In genomic region chr11:70397336-70397982, GRCh38 we compare ENCODE assay signal across 8 cellular contexts. TPM values are rescaled to one million over a fixed set of nuclear protein-coding genes. Genes with fewer than 3 reads are reported as not detected.
A peak's percentile ranks its signal among the peaks of the same experiment; 100 is the strongest.
DNase-seq lines count a peak whose midpoint lies in the region; ATAC-seq and FAIRE-seq lines count a peak whose summit lies in the region.

No MANE protein-coding gene starts in this region.

- DNase-seq in AG08395 (ENCODE audit: low spot score) (peak; percentile 11), GM19239 (ENCODE audit: insufficient read length, low spot score) (no peak), RPMI7951 (ENCODE audit: low read depth) (peak; percentile 45), dermis blood vessel endothelial cell (peak; percentile 51), LoVo (ENCODE audit: low spot score) (no peak), medulla oblongata (ENCODE audit: extremely low spot score) (no peak)

- peaks cover 21% of the 10 kb centered on the region for H3K4me1 ChIP-seq in mucosa of stomach (ENCODE audit: control insufficient read depth, insufficient read depth, low read length)

- peak; percentile 48 for FAIRE-seq in GM19239 (lab: Jason Lieb, UNC)

- peak overlapping the region; percentile 79 for H3K4me3 ChIP-seq in mucosa of stomach (ENCODE audit: low read length)

- peak overlapping the region; percentile 88 for H3K9ac ChIP-seq in mucosa of stomach (ENCODE audit: low read length)

- no peak for ATAC-seq in GM21447 (IDR thresholded peaks at IDR 0.05; ENCODE audit: unreplicated experiment)

- no peaks in the 10 kb centered on the region for H3K9me3 ChIP-seq in mucosa of stomach (ENCODE audit: control insufficient read depth, low read length)

- H3K27me3 ChIP-seq in mucosa of stomach (ENCODE audit: control insufficient read depth, insufficient read depth, low read length) = no peaks in the 10 kb centered on the region

- H3K36me3 ChIP-seq in mucosa of stomach (ENCODE audit: control insufficient read depth, insufficient read depth, low read length) = no peaks in the 10 kb centered on the region

RNA-seq across cellular contexts. Expression of gene CTTN, which starts 0.9 kb away (rescaled TPM):
- 96.7 and 107 TPM in 2 replicates for total RNA-seq in RPMI7951 (2014; rRNA removed; shearing (Covaris generic))
- total RNA-seq in dermis blood vessel endothelial cell = 369 and 441 TPM in 2 replicates

Comparison
In these comparisons a context has a peak if more than half of its experiments do, and no peak if none do; other contexts are left out.
1. DNase-seq: peak in AG08395 (single experiment), RPMI7951 (single experiment) and dermis blood vessel endothelial cell (single experiment); none in GM19239 (single experiment), LoVo (single experiment) and medulla oblongata (single experiment).